ENCODE assay signal across 17 cellular contexts in the genomic region with DNA sequence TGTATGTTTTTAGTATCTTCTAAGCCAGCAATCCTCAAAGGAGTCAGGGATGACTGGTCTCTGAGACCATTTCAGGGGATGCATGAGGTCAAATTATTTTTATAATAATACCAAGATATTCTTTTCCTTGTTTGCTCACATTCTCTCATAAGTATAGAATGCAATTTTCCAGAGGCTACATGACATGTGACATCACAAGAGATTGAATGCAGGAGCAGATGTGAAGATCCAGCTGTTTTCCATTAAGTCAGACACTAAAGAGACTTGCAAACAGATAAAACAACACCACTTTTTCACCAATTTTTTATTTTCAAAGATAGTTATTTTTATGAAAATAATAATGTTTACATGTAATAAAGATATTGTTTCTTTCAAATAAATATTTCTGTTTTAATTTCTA. TPM values are rescaled to one million over a fixed set of nuclear protein-coding genes. Genes with fewer than 3 reads are reported as not detected.
DNase-seq lines count a peak whose midpoint lies in the region; ATAC-seq and TF ChIP-seq lines count a peak whose summit lies in the region.
"Had no signal": no experiment of that assay in that cellular context is flagged by ENCODE, and none has a peak within 500 bp of the region (broad histone marks: within the 10 kb centered on the region; RNA-seq: fewer than 3 reads in every experiment).

No MANE protein-coding gene starts in this region.

- CTCF ChIA-PET in mammary epithelial cell (lab: Charles Lee; ENCODE audit: low non-redundant PET): no interaction called here

- H3K4me1 ChIP-seq in uterus: no peaks in the 10 kb centered on the region
- no peaks in the 10 kb centered on the region for H3K4me1 ChIP-seq in mammary epithelial cell (ENCODE audit: insufficient read depth, low read length)
- H3K4me1 ChIP-seq: HAP-1 had no signal

- no peaks in the 10 kb centered on the region for H4K20me1 ChIP-seq in mammary epithelial cell (ENCODE audit: insufficient read depth, low read length)

- BruUV-seq in mammary epithelial cell (replicated peaks; lab: Mats Ljungman, UMichigan): no TSS peak

- H3K79me2 ChIP-seq in mammary epithelial cell (ENCODE audit: insufficient read depth, low read length): no peaks in the 10 kb centered on the region

- intact Hi-C loops in uterus (cut with DNase I; ENCODE audit: low total_unique reads) (no loop called here), mammary epithelial cell (cut with micrococcal nuclease) (no loop called here)

- no peak overlapping the region for H2AFZ ChIP-seq in mammary epithelial cell (ENCODE audit: low read depth, low read length)

- ATAC-seq in GM21526 (IDR thresholded peaks at IDR 0.05; ENCODE audit: low FRiP score, unreplicated experiment): no peak
- no peak for ATAC-seq in effector memory CD8-positive, alpha-beta T cell (replicated peaks)
- ATAC-seq: CD8-positive, alpha-beta T cell; HepG2 had no signal

- H3K27ac Mint-ChIP-seq in mesothelial cell of epicardium: peak overlapping the region; percentile 39
- no peak overlapping the region for H3K27ac Mint-ChIP-seq in effector memory CD8-positive, alpha-beta T cell
- H3K27ac Mint-ChIP-seq: CD14-positive monocyte; CD8-positive, alpha-beta T cell had no signal

- dilution Hi-C loops in mammary epithelial cell (cut with HindIII; ENCODE audit: low sequenced_read_pairs): no loop called here

- H3K36me3 ChIP-seq in uterus (no peaks in the 10 kb centered on the region), mammary epithelial cell (ENCODE audit: insufficient read depth, low read length) (no peaks in the 10 kb centered on the region)
- H3K36me3 ChIP-seq: HAP-1 had no signal

- peaks cover 49% of the 10 kb centered on the region for H3K4me1 Mint-ChIP-seq in mesothelial cell of epicardium
- no peaks in the 10 kb centered on the region for H3K4me1 Mint-ChIP-seq in effector memory CD8-positive, alpha-beta T cell (ENCODE audit: low read depth in 2 of 2)
- H3K4me1 Mint-ChIP-seq: CD14-positive monocyte had no signal

- no peak overlapping the region for H3K4me2 ChIP-seq in mammary epithelial cell (ENCODE audit: insufficient read depth, low read depth, low read length)

- H3K27me3 ChIP-seq in uterus (no peaks in the 10 kb centered on the region), mammary epithelial cell (ENCODE audit: insufficient read depth, low read length) (no peaks in the 10 kb centered on the region)

- H3K9ac ChIP-seq in mammary epithelial cell (ENCODE audit: insufficient read depth, low read length): no peak overlapping the region

- H3K4me3 ChIP-seq in AG10803 (ENCODE audit: low read length) (no peak overlapping the region), uterus (no peak overlapping the region), mammary epithelial cell (replicated peaks in 1 of 3; ENCODE audit: insufficient read depth in 1 of 3, low read depth in 2 of 3, low read length in 3 of 3) (no peak overlapping the region)
- H3K4me3 ChIP-seq: HAP-1 had no signal

- no peak for TF ChIP-seq CTCF in AG10803 (conservative IDR thresholded peaks at IDR 0.05; ENCODE audit: low read length)
- TF ChIP-seq CTCF in mesothelial cell of epicardium (IDR thresholded peaks at IDR 0.05; ENCODE audit: unreplicated experiment): no peak
- TF ChIP-seq CTCF in uterus (IDR thresholded peaks at IDR 0.05): no peak
- no peak for TF ChIP-seq CTCF in mammary epithelial cell (conservative IDR thresholded peaks at IDR 0.05 in 1 of 2, IDR thresholded peaks at IDR 0.05 in 1 of 2; ENCODE audit: extremely low read depth in 1 of 2, insufficient read depth in 1 of 2, low read depth in 1 of 2, low read length in 2 of 2)

- H3K9me3 ChIP-seq in uterus (no peaks in the 10 kb centered on the region), mammary epithelial cell (replicated peaks; ENCODE audit: insufficient read depth, low read length) (no peaks in the 10 kb centered on the region)
- H3K9me3 ChIP-seq: HAP-1 had no signal

- DNase-seq in AG10803 (ENCODE audit: low read depth) (peak; percentile 15), fibroblast of gingiva (ENCODE audit: low read depth) (peak; percentile 54), mesothelial cell of epicardium (ENCODE audit: low spot score in 2 of 2, unreplicated experiment in 2 of 2) (no peak), uterus (no peak), mammary epithelial cell (no peak)
- DNase-seq in effector memory CD8-positive, alpha-beta T cell: no peak
- DNase-seq: CD8-positive, alpha-beta T cell; COR-L47; DMS153; DMS79 treated with DMSO at 0.1 percent for 48 hours; EL; GDM1 had no signal

- peak overlapping the region; percentile 10 to 25 for H3K27ac ChIP-seq in uterus
- no peak overlapping the region for H3K27ac ChIP-seq in mammary epithelial cell (ENCODE audit: insufficient read depth, low read depth, low read length)

- peaks cover 2% of the 10 kb centered on the region for H3K27me3 Mint-ChIP-seq in mesothelial cell of epicardium (ENCODE audit: low read depth)
- no peaks in the 10 kb centered on the region for H3K27me3 Mint-ChIP-seq in effector memory CD8-positive, alpha-beta T cell

- TF ChIP-seq POLR2A in uterus (IDR thresholded peaks at IDR 0.05): no peak

- peaks cover 3% of the 10 kb centered on the region for H3K9me3 Mint-ChIP-seq in mesothelial cell of epicardium
- peaks cover 0 to 4% of the 10 kb centered on the region in 2 donors for H3K9me3 Mint-ChIP-seq in effector memory CD8-positive, alpha-beta T cell
- H3K9me3 Mint-ChIP-seq: CD8-positive, alpha-beta T cell had no signal

- H3K36me3 Mint-ChIP-seq in mesothelial cell of epicardium: peaks cover 6% of the 10 kb centered on the region
- no peaks in the 10 kb centered on the region for H3K36me3 Mint-ChIP-seq in effector memory CD8-positive, alpha-beta T cell (ENCODE audit: insufficient read depth)
- H3K36me3 Mint-ChIP-seq: CD14-positive monocyte; CD8-positive, alpha-beta T cell had no signal

- in situ Hi-C loops in mammary epithelial cell (cut with MboI; ENCODE audit: low sequenced_read_pairs in 2 of 2): no loop called here

- no peak overlapping the region for H3K4me3 Mint-ChIP-seq in mesothelial cell of epicardium
- H3K4me3 Mint-ChIP-seq in effector memory CD8-positive, alpha-beta T cell: no peak overlapping the region
- H3K4me3 Mint-ChIP-seq: CD14-positive monocyte; CD8-positive, alpha-beta T cell had no signal

RNA-seq across cellular contexts. Expression of a gene that starts 22.0 kb away (rescaled TPM):
- total RNA-seq in mesothelial cell of epicardium (60.5 to 71.4 TPM (median 62.9 TPM) in 3 replicates), uterus (10 to 100 TPM in 3 of 4 donors, 1 to 10 TPM in 1; 7.6 to 92.6 (median 18.4) TPM), mammary epithelial cell (not detected)
- not detected for polyA plus RNA-seq in mammary epithelial cell
- not detected for polyA minus RNA-seq in mammary epithelial cell
- total RNA-seq: CD8-positive, alpha-beta T cell had no signal
- polyA plus RNA-seq: AG04450, CD14-positive monocyte had no signal

Comparison
In these comparisons a context has a peak if more than half of its experiments do, and no peak if none do; other contexts are left out.
1. DNase-seq: peak in AG10803 (single experiment) and fibroblast of gingiva (single experiment); none in mesothelial cell of epicardium (0 of 2), uterus (0 of 2), effector memory CD8-positive, alpha-beta T cell (0 of 3) and mammary epithelial cell (single experiment).
2. RNA of a gene that starts 22.0 kb away (total RNA-seq): 60.5 to 71.4 TPM in mesothelial cell of epicardium and 7.6 to 92.6 TPM in uterus; not detected in mammary epithelial cell; every median in the first group is over 4 times any median in the second.